In the genomic region with DNA sequence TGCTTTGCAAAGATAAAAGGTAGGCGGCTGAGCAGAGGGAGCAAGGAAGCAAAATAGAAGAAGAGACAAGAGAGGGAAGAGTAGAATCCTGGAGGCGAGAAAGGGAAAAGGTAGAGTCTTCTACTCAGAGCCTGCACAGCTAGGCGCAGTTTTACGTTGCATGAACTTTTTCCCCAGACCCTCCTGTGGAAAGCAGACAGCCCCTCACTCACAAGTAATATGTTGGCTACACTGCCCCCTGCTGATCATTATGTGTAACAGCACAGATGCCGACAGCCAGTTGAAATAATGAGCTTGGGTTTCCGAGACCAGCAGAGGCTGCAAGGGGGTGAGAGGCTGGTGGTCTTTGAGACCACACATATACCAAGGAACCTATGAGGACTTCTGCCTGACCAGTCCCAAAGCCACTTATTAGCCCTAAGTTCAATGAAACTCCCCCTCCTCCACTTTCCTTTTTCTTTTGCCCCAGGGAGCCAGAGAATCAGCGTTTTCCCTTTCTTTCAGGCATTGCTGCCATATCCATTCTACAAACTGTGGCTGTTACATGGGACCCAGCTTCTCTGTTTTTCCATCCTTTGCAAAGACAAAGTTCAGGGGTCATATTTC, we compare ENCODE assay signal across 8 cellular contexts. TPM values are rescaled to one million over a fixed set of nuclear protein-coding genes. Genes with fewer than 3 reads are reported as not detected.
DNase-seq lines count a peak whose midpoint lies in the region; ATAC-seq and TF ChIP-seq lines count a peak whose summit lies in the region.

No MANE protein-coding gene starts in this region.

- no peak overlapping the region for H3K14ac ChIP-seq in mesenchymal stem cell (ENCODE audit: low read length in 2 of 2)

- no peak overlapping the region for H3K4ac ChIP-seq in mesenchymal stem cell (ENCODE audit: low read depth in 1 of 2, low read length in 2 of 2)

- H3K27ac ChIP-seq in brain microvascular endothelial cell (no peak overlapping the region), mesenchymal stem cell (ENCODE audit: low read length, poor library complexity, severe bottlenecking) (no peak overlapping the region)

- no peak overlapping the region for H2BK5ac ChIP-seq in mesenchymal stem cell (ENCODE audit: low read depth, low read length, poor library complexity, severe bottlenecking)

- H3K27me3 ChIP-seq in brain microvascular endothelial cell (replicated peaks) = no peaks in the 10 kb centered on the region
- H3K27me3 ChIP-seq in mesenchymal stem cell (ENCODE audit: control insufficient read depth in 1 of 2, insufficient read depth in 1 of 2, low read length in 2 of 2) = peaks cover 6 to 26% of the 10 kb centered on the region in 2 experiments

- H2AK5ac ChIP-seq in mesenchymal stem cell (ENCODE audit: low read length, severe bottlenecking) = no peak overlapping the region

- H3K4me2 ChIP-seq in mesenchymal stem cell (ENCODE audit: low read length, poor library complexity, severe bottlenecking) = no peak overlapping the region

- no peaks in the 10 kb centered on the region for H3K79me1 ChIP-seq in mesenchymal stem cell (replicated peaks; ENCODE audit: low read length, poor library complexity, severe bottlenecking)

- in situ Hi-C loops in brain microvascular endothelial cell (cut with HindIII; ENCODE audit: low pct_ligation_motif_present, low sequenced_read_pairs) = no loop called here

- H3K4me1 ChIP-seq in mesenchymal stem cell (ENCODE audit: control insufficient read depth, insufficient read depth, low read depth, low read length) = no peaks in the 10 kb centered on the region

- H2BK15ac ChIP-seq in mesenchymal stem cell (ENCODE audit: low read depth, poor library complexity, severe bottlenecking) = no peak overlapping the region

- H3K9ac ChIP-seq in mesenchymal stem cell (ENCODE audit: low read length) = no peak overlapping the region

- ATAC-seq in HG03442 (IDR thresholded peaks at IDR 0.05; ENCODE audit: unreplicated experiment) (no peak), GM18505 (IDR thresholded peaks at IDR 0.05; ENCODE audit: unreplicated experiment) (no peak)

- TF ChIP-seq POLR2A in GM18505 (IDR thresholded peaks at IDR 0.05; ENCODE audit: borderline replicate concordance, extremely low read depth, insufficient read depth, insufficient read length) = no peak

- no peak overlapping the region for H4K8ac ChIP-seq in mesenchymal stem cell (ENCODE audit: low read length)

- H2BK120ac ChIP-seq in mesenchymal stem cell (ENCODE audit: low read depth, low read length) = no peak overlapping the region

- no peaks in the 10 kb centered on the region for H3K36me3 ChIP-seq in brain microvascular endothelial cell (replicated peaks)
- H3K36me3 ChIP-seq in mesenchymal stem cell (ENCODE audit: control insufficient read depth in 1 of 2, insufficient read depth in 2 of 2, low read depth in 1 of 2, low read length in 2 of 2) = no peaks in the 10 kb centered on the region

- DNase-seq in AG20443 (ENCODE audit: low spot score) (peak; percentile 43), GM03348 (ENCODE audit: low spot score) (peak; percentile 36), NCI-H69 (lab: John Stamatoyannopoulos, UW) (peak; percentile 49), brain microvascular endothelial cell (no peak), mesenchymal stem cell (peak; percentile 23), SW 1271 (lab: John Stamatoyannopoulos, UW) (no peak)

- no peaks in the 10 kb centered on the region for H3K9me3 ChIP-seq in mesenchymal stem cell (ENCODE audit: control insufficient read depth, low read length)

- peak; percentile 81 for TF ChIP-seq CTCF in brain microvascular endothelial cell (IDR thresholded peaks at IDR 0.05; ENCODE audit: low read depth, low read length, missing control alignments)

- no peak overlapping the region for H2BK12ac ChIP-seq in mesenchymal stem cell (ENCODE audit: low read length in 2 of 2)

- WGBS in mesenchymal stem cell = 32% methylated on average over 7 of the region's 7 CpGs

- no peak overlapping the region for H2AFZ ChIP-seq in mesenchymal stem cell (ENCODE audit: low read depth, low read length)

- H3K4me3 ChIP-seq in brain microvascular endothelial cell (ENCODE audit: low read depth, low read length) (no peak overlapping the region), mesenchymal stem cell (ENCODE audit: insufficient read depth in 1 of 2, low read depth in 1 of 2, low read length in 2 of 2) (no peak overlapping the region)

- H3K23ac ChIP-seq in mesenchymal stem cell (ENCODE audit: low read length in 2 of 2) = no peak overlapping the region

- no peak overlapping the region for H3K18ac ChIP-seq in mesenchymal stem cell (ENCODE audit: low read depth in 1 of 2, low read length in 2 of 2)

- H4K91ac ChIP-seq in mesenchymal stem cell (ENCODE audit: low read length) = no peak overlapping the region

RNA-seq across cellular contexts. Expression of a gene that starts 22.5 kb away (rescaled TPM):
- polyA plus RNA-seq in mesenchymal stem cell (2013, experiment 1 of 2) = 11.8 TPM
- 13.3 TPM for polyA plus RNA-seq in mesenchymal stem cell (2013, experiment 2 of 2)

RNA-seq across cellular contexts. Expression of a gene that starts 46.9 kb away (rescaled TPM):
- polyA plus RNA-seq in mesenchymal stem cell (2013, experiment 1 of 2) = 0.52 TPM
- 0.86 TPM for polyA plus RNA-seq in mesenchymal stem cell (2013, experiment 2 of 2)

Comparison
In these comparisons a context has a peak if more than half of its experiments do, and no peak if none do; other contexts are left out.
1. DNase-seq: peak in AG20443 (single experiment), GM03348 (single experiment), NCI-H69 (single experiment) and mesenchymal stem cell (single experiment); none in brain microvascular endothelial cell (single experiment) and SW 1271 (0 of 2).